18 cellular contexts compared by ENCODE assay signal in the genomic region with DNA sequence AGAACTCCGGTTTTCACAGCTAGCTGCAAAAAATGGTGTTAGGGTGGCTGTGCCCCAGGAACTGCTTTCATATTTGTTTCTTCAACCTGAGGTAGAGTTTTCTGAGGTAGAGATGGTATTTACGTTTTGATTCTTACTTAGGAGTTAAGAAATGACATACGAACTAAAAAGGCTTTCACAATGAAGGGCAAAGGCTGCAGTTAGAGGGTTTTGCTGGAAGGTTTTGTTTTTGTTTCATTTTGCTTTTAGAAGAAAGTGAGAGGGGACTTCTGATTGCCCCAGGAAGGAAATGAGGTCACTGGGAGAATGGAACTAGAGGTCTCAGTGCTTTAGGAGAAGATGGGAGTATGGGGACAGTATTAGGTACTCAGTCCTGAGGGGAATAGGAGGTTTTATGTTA. TPM values are rescaled to one million over a fixed set of nuclear protein-coding genes. Genes with fewer than 3 reads are reported as not detected.
DNase-seq lines count a peak whose midpoint lies in the region; ATAC-seq, FAIRE-seq and TF ChIP-seq lines count a peak whose summit lies in the region.
"Had no signal": no experiment of that assay in that cellular context is flagged by ENCODE, and none has a peak within 500 bp of the region (broad histone marks: within the 10 kb centered on the region; RNA-seq: fewer than 3 reads in every experiment).

No MANE protein-coding gene starts in this region.

- no peak for TF ChIP-seq POLR2A in GM12878 (IDR thresholded peaks at IDR 0.05; ENCODE audit: low read depth, low read length)

- H3K4me3 Mint-ChIP-seq in stimulated activated naive CD8-positive, alpha-beta T cell treated with anti-CD3 and anti-CD28 coated beads, Interleukin-15, amount 100 ng/mL, for 72 hours = no peak overlapping the region
- H3K4me3 Mint-ChIP-seq in stimulated activated memory B cell treated with anti-CD40 and anti-IgM and Interleukin-4, amounts not matched to agents 10 μg/mL and 1 μg/mL and 100 μg/mL, for 72 hours = no peak overlapping the region

- no peak for TF ChIP-seq RAD21 in GM12878 (IDR thresholded peaks at IDR 0.05; ENCODE audit: insufficient read depth, low read depth, low read length)

- no peak for TF ChIP-seq EP300 in GM12878 (IDR thresholded peaks at IDR 0.05; ENCODE audit: borderline replicate concordance in 1 of 2, control insufficient read depth in 1 of 2, low read depth in 2 of 2, low read length in 2 of 2)

- no peaks in the 10 kb centered on the region for H3K27me3 ChIP-seq in GM12878 (replicated peaks in 1 of 2; ENCODE audit: control insufficient read depth in 2 of 2, insufficient read depth in 2 of 2, low read length in 1 of 2)
- H3K27me3 ChIP-seq: right lobe of liver had no signal

- H4K20me1 ChIP-seq in GM12878 (ENCODE audit: control insufficient read depth, insufficient read depth) = no peaks in the 10 kb centered on the region

- in situ Hi-C loops in KBM-7 (cut with MboI; ENCODE audit: low pct_unique_long_range_greater_than_20kb, low sequenced_read_pairs) (no loop called here), GM12878 (cut with MboI) (no loop called here)

- 39% methylated on average over 3 of the region's 3 CpGs for WGBS in GM12878 (ENCODE audit: insufficient coverage, insufficient replicate concordance, low lambda C conversion rate, missing lambda C conversion rate)

- DNase-seq in stimulated activated naive CD8-positive, alpha-beta T cell treated with anti-CD3 and anti-CD28 coated beads, Interleukin-15, amount 100 ng/mL, for 72 hours = no peak
- DNase-seq in stimulated activated naive CD8-positive, alpha-beta T cell treated with anti-CD3 and anti-CD28 coated beads, Interleukin-15, Interleukin-2, amounts not matched to agents 100 U/mL and 50 U/mL, for 24 hours = no peak
- peak; percentile 19 for DNase-seq in KBM-7
- no peak for DNase-seq in GM12878 (ENCODE audit: low read depth, low spot score)
- DNase-seq in cerebellar nuclear complex (lab: John Stamatoyannopoulos, UW) = no peak
- DNase-seq in activated gamma-delta T cell (lab: John Stamatoyannopoulos, UW) = no peak
- DNase-seq: amygdala, erythroblast, kidney glomerular epithelial cell, NCI-H2081, nucleus accumbens, right lobe of liver had no signal

- RAD21 ChIA-PET in GM12878 (lab: Charles Lee; ENCODE audit: unreplicated experiment) = no interaction called here

- FAIRE-seq in GM12878 (lab: Jason Lieb, UNC) = peak; percentile 69
- FAIRE-seq: H1, HTR-8/SVneo had no signal

- H3K4me1 Mint-ChIP-seq in stimulated activated naive CD8-positive, alpha-beta T cell treated with anti-CD3 and anti-CD28 coated beads, Interleukin-15, amount 100 ng/mL, for 72 hours = peaks cover 20% of the 10 kb centered on the region
- peaks cover 8% of the 10 kb centered on the region for H3K4me1 Mint-ChIP-seq in stimulated activated memory B cell treated with anti-CD40 and anti-IgM and Interleukin-4, amounts not matched to agents 10 μg/mL and 1 μg/mL and 100 μg/mL, for 72 hours

- CTCF ChIA-PET in GM12878 (lab: Yijun Ruan, JAX) = no interaction called here

- H3K36me3 Mint-ChIP-seq in stimulated activated memory B cell treated with anti-CD40 and anti-IgM and Interleukin-4, amounts not matched to agents 10 μg/mL and 1 μg/mL and 100 μg/mL, for 72 hours = no peaks in the 10 kb centered on the region

- H3K9me3 ChIP-seq in GM12878 (replicated peaks; ENCODE audit: control insufficient read depth, insufficient read depth, low read length) = no peaks in the 10 kb centered on the region
- H3K9me3 ChIP-seq: right lobe of liver, suprapubic skin had no signal

- peaks cover 0 to 16% of the 10 kb centered on the region in 2 experiments for H3K36me3 ChIP-seq in GM12878 (ENCODE audit: control insufficient read depth in 2 of 2, insufficient read depth in 2 of 2, low read length in 1 of 2)
- H3K36me3 ChIP-seq: right lobe of liver had no signal

- no TSS peak for BruUV-seq in GM12878 (replicated peaks; lab: Mats Ljungman, UMichigan)

- no peak for TF ChIP-seq CTCF in GM12878 (IDR thresholded peaks at IDR 0.05 in 2 of 3, conservative IDR thresholded peaks at IDR 0.05 in 1 of 3; ENCODE audit: control insufficient read depth in 2 of 3, extremely low read depth in 1 of 3, insufficient read depth in 1 of 3, low read depth in 3 of 3, low read length in 3 of 3)

- peak; percentile 54 for ATAC-seq in stimulated activated naive CD8-positive, alpha-beta T cell treated with anti-CD3 and anti-CD28 coated beads, Interleukin-15, amount 100 ng/mL, for 72 hours
- ATAC-seq in stimulated activated naive CD8-positive, alpha-beta T cell treated with anti-CD3 and anti-CD28 coated beads, Interleukin-15, Interleukin-2, amounts not matched to agents 100 U/mL and 50 U/mL, for 24 hours = no peak
- no peak for ATAC-seq in GM12878
- no peak for ATAC-seq in stimulated activated memory B cell treated with anti-CD40 and anti-IgM and Interleukin-4, amounts not matched to agents 10 μg/mL and 1 μg/mL and 100 μg/mL, for 72 hours
- ATAC-seq in HG02981 (IDR thresholded peaks at IDR 0.05; ENCODE audit: unreplicated experiment) = no peak
- ATAC-seq: right lobe of liver had no signal

- H3K4me2 ChIP-seq in GM12878 (ENCODE audit: control insufficient read depth, insufficient read depth) = 0 out of 2 replicates have a peak overlapping the region, but pooled peaks have one; percentile 55

- peaks cover 6% of the 10 kb centered on the region for H3K4me1 ChIP-seq in GM12878 (ENCODE audit: control insufficient read depth, insufficient read depth, low read length)
- H3K4me1 ChIP-seq: right lobe of liver, suprapubic skin had no signal

- H3K27ac ChIP-seq in GM12878 (ENCODE audit: control insufficient read depth, insufficient read depth) = peak overlapping the region; percentile 67
- H3K27ac ChIP-seq: right lobe of liver, SK-N-MC, suprapubic skin had no signal

- H3K9ac ChIP-seq in GM12878 (ENCODE audit: control insufficient read depth, insufficient read depth, low read length) = no peak overlapping the region

- intact Hi-C loops in GM12878 (cut with micrococcal nuclease; ENCODE audit: unreplicated experiment) = no loop called here

- POLR2A ChIA-PET in GM12878 (lab: Charles Lee) = no interaction called here

- SMC1A ChIA-PET in GM12878 (lab: Charles Lee; ENCODE audit: uncharacterized antibody, unreplicated experiment) = interaction anchor here (0.9 to 1.2 kb wide), 2 partner anchors 23 to 24 kb away, joined by 3 read pairs; no protein-coding TSS in a partner anchor

- H3K4me3 ChIP-seq in GM12878 = no peak overlapping the region
- H3K4me3 ChIP-seq: right lobe of liver, SK-N-MC, suprapubic skin had no signal

- peak overlapping the region; percentile 29 to 35 for H3K27ac Mint-ChIP-seq in stimulated activated naive CD8-positive, alpha-beta T cell treated with anti-CD3 and anti-CD28 coated beads, Interleukin-15, amount 100 ng/mL, for 72 hours
- H3K27ac Mint-ChIP-seq in stimulated activated memory B cell treated with anti-CD40 and anti-IgM and Interleukin-4, amounts not matched to agents 10 μg/mL and 1 μg/mL and 100 μg/mL, for 72 hours = peak overlapping the region; percentile 15

- no peaks in the 10 kb centered on the region for H3K9me3 Mint-ChIP-seq in stimulated activated naive CD8-positive, alpha-beta T cell treated with anti-CD3 and anti-CD28 coated beads, Interleukin-15, amount 100 ng/mL, for 72 hours
- no peaks in the 10 kb centered on the region for H3K9me3 Mint-ChIP-seq in stimulated activated memory B cell treated with anti-CD40 and anti-IgM and Interleukin-4, amounts not matched to agents 10 μg/mL and 1 μg/mL and 100 μg/mL, for 72 hours

- H2AFZ ChIP-seq in GM12878 (ENCODE audit: control insufficient read depth, low read depth, low read length) = peak overlapping the region; percentile 59

- no peaks in the 10 kb centered on the region for H3K79me2 ChIP-seq in GM12878 (ENCODE audit: control insufficient read depth, insufficient read depth, low read length)

- H3K27me3 Mint-ChIP-seq in stimulated activated naive CD8-positive, alpha-beta T cell treated with anti-CD3 and anti-CD28 coated beads, Interleukin-15, amount 100 ng/mL, for 72 hours = no peaks in the 10 kb centered on the region
- H3K27me3 Mint-ChIP-seq in stimulated activated memory B cell treated with anti-CD40 and anti-IgM and Interleukin-4, amounts not matched to agents 10 μg/mL and 1 μg/mL and 100 μg/mL, for 72 hours = no peaks in the 10 kb centered on the region

TF ChIP-seq in GM12878, 131 proteins besides CTCF, POLR2A, EP300 and RAD21 (continues in another document):
- TF ChIP-seq RB1 (IDR thresholded peaks at IDR 0.05; ENCODE audit: borderline replicate concordance) (no peak), SREBF2 (IDR thresholded peaks at IDR 0.05; ENCODE audit: low read length) (no peak), MTA2 (IDR thresholded peaks at IDR 0.05; ENCODE audit: low read depth) (no peak)
- TF ChIP-seq, protein P1, sequence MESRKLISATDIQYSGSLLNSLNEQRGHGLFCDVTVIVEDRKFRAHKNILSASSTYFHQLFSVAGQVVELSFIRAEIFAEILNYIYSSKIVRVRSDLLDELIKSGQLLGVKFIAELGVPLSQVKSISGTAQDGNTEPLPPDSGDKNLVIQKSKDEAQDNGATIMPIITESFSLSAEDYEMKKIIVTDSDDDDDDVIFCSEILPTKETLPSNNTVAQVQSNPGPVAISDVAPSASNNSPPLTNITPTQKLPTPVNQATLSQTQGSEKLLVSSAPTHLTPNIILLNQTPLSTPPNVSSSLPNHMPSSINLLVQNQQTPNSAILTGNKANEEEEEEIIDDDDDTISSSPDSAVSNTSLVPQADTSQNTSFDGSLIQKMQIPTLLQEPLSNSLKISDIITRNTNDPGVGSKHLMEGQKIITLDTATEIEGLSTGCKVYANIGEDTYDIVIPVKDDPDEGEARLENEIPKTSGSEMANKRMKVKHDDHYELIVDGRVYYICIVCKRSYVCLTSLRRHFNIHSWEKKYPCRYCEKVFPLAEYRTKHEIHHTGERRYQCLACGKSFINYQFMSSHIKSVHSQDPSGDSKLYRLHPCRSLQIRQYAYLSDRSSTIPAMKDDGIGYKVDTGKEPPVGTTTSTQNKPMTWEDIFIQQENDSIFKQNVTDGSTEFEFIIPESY (IDR thresholded peaks at IDR 0.05) = no peak

RNA-seq across cellular contexts. Expression of a gene that starts 15.5 kb away (rescaled TPM):
- total RNA-seq in GM12878 (2013; cell fraction: nucleolus; rRNA removed) = 38.0 and 38.4 TPM in 2 replicates
- 31.2 and 33.9 TPM in 2 replicates for total RNA-seq in GM12878 (2014; rRNA removed)
- total RNA-seq in GM12878 (2014; rRNA removed; fragmentation: Illumina TruSeq; extraction: Trizol) = 26.3 and 27.3 TPM in 2 replicates
- total RNA-seq in GM12878 (2021) = 41.0 and 42.5 TPM in 2 replicates
- polyA plus RNA-seq in GM12878 (2011; ENCODE audit: low read depth) = 15.7 TPM
- 40.6 and 43.4 TPM in 2 replicates for polyA plus RNA-seq in GM12878 (2011; rRNA removed)
- polyA plus RNA-seq in GM12878 (2011; cell fraction: cytosol; rRNA removed) = 25.2 and 25.4 TPM in 2 replicates
- polyA plus RNA-seq in GM12878 (2011; cell fraction: nucleus; rRNA removed) = 73.1 and 74.0 TPM in 2 replicates
- 20.8 and 27.1 TPM in 2 replicates for polyA plus RNA-seq in GM12878 (2012)
- polyA plus RNA-seq in GM12878 (2014; fragmentation: Illumina TruSeq; extraction: Trizol) = 50.7 and 51.7 TPM in 2 replicates
- 10 to 100 TPM; 23.5 to 26.4 TPM for polyA plus RNA-seq in GM12878 (2014; fragmentation: Nextera tagmentation; extraction: Ambion mirVana)
- 44.0 and 47.3 TPM in 2 replicates for polyA plus RNA-seq in GM12878 (2014; rRNA removed)
- polyA plus RNA-seq in GM12878 (2016; fragmentation: Nextera tagmentation; extraction: Ambion mirVana) = 10 to 100 TPM; 68.1 to 71.3 TPM
- polyA minus RNA-seq in GM12878 (2011; rRNA and poly(A)+ RNA removed) = 12.1 and 18.8 TPM in 2 replicates
- 8.0 and 9.1 TPM in 2 replicates for polyA minus RNA-seq in GM12878 (2011; cell fraction: cytosol; rRNA and poly(A)+ RNA removed)
- 7.0 and 10.0 TPM in 2 replicates for polyA minus RNA-seq in GM12878 (2011; cell fraction: nucleus; rRNA and poly(A)+ RNA removed)
